In the genomic region with DNA sequence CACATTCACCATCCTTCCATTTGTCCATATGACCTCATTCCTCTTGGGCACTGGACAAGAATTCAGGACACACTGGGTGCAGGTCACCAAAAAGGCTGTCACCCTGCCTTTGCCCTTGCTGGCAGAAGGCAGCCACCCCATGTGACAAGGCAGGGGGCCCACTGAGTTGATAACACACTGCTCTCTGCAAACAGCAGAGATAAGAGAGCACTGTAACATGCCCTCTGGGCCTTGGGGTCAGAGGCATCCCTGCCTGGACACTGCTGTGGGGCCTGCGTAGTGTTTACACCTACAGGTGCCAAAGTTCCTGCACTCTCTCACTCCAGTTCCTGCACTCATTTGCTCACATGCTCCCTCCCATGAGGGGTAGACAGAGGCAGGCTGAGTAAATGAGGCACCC, we compare ENCODE assay signal across 16 cellular contexts.
DNase-seq lines count a peak whose midpoint lies in the region; ATAC-seq and TF ChIP-seq lines count a peak whose summit lies in the region.
"Had no signal": no experiment of that assay in that cellular context is flagged by ENCODE, and none has a peak within 500 bp of the region (broad histone marks: within the 10 kb centered on the region; RNA-seq: fewer than 3 reads in every experiment).

No MANE protein-coding gene starts in this region.

- H3K79me2 ChIP-seq in trophoblast cell (ENCODE audit: control insufficient read depth, insufficient read depth, low read length, poor library complexity): no peaks in the 10 kb centered on the region

- peak; percentile 63 for ATAC-seq in left lobe of liver
- ATAC-seq in mucosa of descending colon: no peak
- ATAC-seq: CD8-positive, alpha-beta T cell; GM23338 had no signal

- no peak overlapping the region for H3K18ac ChIP-seq in trophoblast cell (ENCODE audit: low read length)

- H3K4me2 ChIP-seq in trophoblast cell (ENCODE audit: low read length): no peak overlapping the region
- H3K4me2 ChIP-seq: BLaER1 treated with 17β-estradiol and CSF1 and Interleukin-3, amounts not matched to agents 10 nM and 100 nM; GM23338 had no signal

- H3K27ac Mint-ChIP-seq in Caco-2 (ENCODE audit: unreplicated experiment): no peak overlapping the region
- H3K27ac Mint-ChIP-seq: B cell; CD8-positive, alpha-beta T cell; GM23338 had no signal

- no peak overlapping the region for H4K12ac ChIP-seq in trophoblast cell (ENCODE audit: low read depth, low read length)

- no TSS peak for BruUV-seq in Caco-2 (replicated peaks; lab: Mats Ljungman, UMichigan)

- no peak overlapping the region for H3K23ac ChIP-seq in trophoblast cell (ENCODE audit: low read length)

- no peaks in the 10 kb centered on the region for H3K27me3 Mint-ChIP-seq in Caco-2 (ENCODE audit: insufficient read depth, unreplicated experiment)
- H3K27me3 Mint-ChIP-seq: B cell had no signal

- TF ChIP-seq CTCF in Caco-2 (IDR thresholded peaks at IDR 0.05; ENCODE audit: insufficient read depth in 1 of 2, low read depth in 1 of 2, low read length in 1 of 2, severe bottlenecking in 1 of 2, unreplicated experiment in 1 of 2) (no peak), mucosa of descending colon (IDR thresholded peaks at IDR 0.05) (no peak)

- no peaks in the 10 kb centered on the region for H3K27me3 ChIP-seq in Caco-2 (replicated peaks; ENCODE audit: control insufficient read depth, insufficient read depth, low read length)
- H3K27me3 ChIP-seq in trophoblast cell (ENCODE audit: insufficient read depth, low read length): no peaks in the 10 kb centered on the region
- H3K27me3 ChIP-seq: BLaER1 treated with 17β-estradiol and CSF1 and Interleukin-3, amounts not matched to agents 10 nM and 100 nM had no signal

- CTCF ChIA-PET in Caco-2 (lab: Charles Lee): no interaction called here

- H3K36me3 Mint-ChIP-seq in Caco-2 (ENCODE audit: insufficient read depth, unreplicated experiment): no peaks in the 10 kb centered on the region
- H3K36me3 Mint-ChIP-seq: CD8-positive, alpha-beta T cell had no signal

- no peaks in the 10 kb centered on the region for H3K36me3 ChIP-seq in Caco-2 (ENCODE audit: control insufficient read depth, insufficient read depth, low read length)
- H3K36me3 ChIP-seq in trophoblast cell (ENCODE audit: control insufficient read depth in 1 of 2, insufficient read depth in 2 of 2, low read length in 2 of 2): no peaks in the 10 kb centered on the region
- H3K36me3 ChIP-seq in mucosa of descending colon (ENCODE audit: low read depth): no peaks in the 10 kb centered on the region
- H3K36me3 ChIP-seq: BLaER1 treated with 17β-estradiol and CSF1 and Interleukin-3, amounts not matched to agents 10 nM and 100 nM had no signal

- no peak overlapping the region for H3K14ac ChIP-seq in trophoblast cell (ENCODE audit: low read length)

- H4K91ac ChIP-seq in trophoblast cell (ENCODE audit: low read depth, low read length): no peak overlapping the region

- H3K4ac ChIP-seq in trophoblast cell (ENCODE audit: low read depth, low read length): no peak overlapping the region

- POLR2A ChIA-PET in Caco-2 (lab: Charles Lee): no interaction called here

- no peak overlapping the region for H2AFZ ChIP-seq in trophoblast cell (ENCODE audit: insufficient read depth, low read length, poor library complexity)
- H2AFZ ChIP-seq: GM23338 had no signal

- no peaks in the 10 kb centered on the region for H3K4me1 Mint-ChIP-seq in Caco-2 (ENCODE audit: low read depth, unreplicated experiment)
- H3K4me1 Mint-ChIP-seq: B cell, GM23338 had no signal

- no peak overlapping the region for H2BK120ac ChIP-seq in trophoblast cell (ENCODE audit: insufficient read depth, low read length, poor library complexity)

- no peak overlapping the region for H2BK5ac ChIP-seq in trophoblast cell (ENCODE audit: low read depth, low read length, poor library complexity)

- H3K4me1 ChIP-seq in Caco-2 (no peaks in the 10 kb centered on the region), trophoblast cell (ENCODE audit: control insufficient read depth in 1 of 2, insufficient read depth in 2 of 2, low read length in 2 of 2) (peaks cover 0 to 4% of the 10 kb centered on the region in 2 experiments), mucosa of descending colon (ENCODE audit: low read depth) (no peaks in the 10 kb centered on the region)

- no peak overlapping the region for H2BK12ac ChIP-seq in trophoblast cell (ENCODE audit: low read length)

- peak overlapping the region; percentile 59 for H3K9ac ChIP-seq in trophoblast cell (ENCODE audit: low read length)
- H3K9ac ChIP-seq: BLaER1 treated with 17β-estradiol and CSF1 and Interleukin-3, amounts not matched to agents 10 nM and 100 nM had no signal

- H4K8ac ChIP-seq in trophoblast cell (ENCODE audit: low read depth, low read length): no peak overlapping the region

- no peaks in the 10 kb centered on the region for H3K9me3 ChIP-seq in Caco-2
- peaks cover 3% of the 10 kb centered on the region for H3K9me3 ChIP-seq in trophoblast cell (ENCODE audit: insufficient read depth, low read depth, low read length)
- peaks cover 30% of the 10 kb centered on the region for H3K9me3 ChIP-seq in mucosa of descending colon

- H3K27ac ChIP-seq in trophoblast cell (ENCODE audit: low read depth, low read length): no peak overlapping the region
- H3K27ac ChIP-seq: BLaER1 treated with 17β-estradiol and CSF1 and Interleukin-3, amounts not matched to agents 10 nM and 100 nM had no signal

- no peak overlapping the region for H2AK5ac ChIP-seq in trophoblast cell (ENCODE audit: low read length)

- no peak overlapping the region for H3K4me3 Mint-ChIP-seq in Caco-2 (ENCODE audit: unreplicated experiment)
- H3K4me3 Mint-ChIP-seq: B cell; CD8-positive, alpha-beta T cell; GM23338 had no signal

- DNase-seq in Caco-2 (peak; percentile 6 to 23), HuH-7.5 (ENCODE audit: low spot score) (peak; percentile 8), left lobe of liver (ENCODE audit: low spot score) (peak; percentile 47), trophoblast cell (no peak), NCI-H345 (lab: John Stamatoyannopoulos, UW) (no peak), mucosa of descending colon (no peak)
- DNase-seq: CD8-positive, alpha-beta T cell; DMS 273 treated with DMSO at 0.1 percent for 48 hours; DMS53; DND-41; EL; HCEC 1CT; IMR-90 had no signal

- H3K4me3 ChIP-seq in Caco-2 (ENCODE audit: low read depth, low read length) (no peak overlapping the region), trophoblast cell (ENCODE audit: low read depth, low read length) (no peak overlapping the region), mucosa of descending colon (no peak overlapping the region)
- H3K4me3 ChIP-seq: BLaER1 treated with 17β-estradiol and CSF1 and Interleukin-3, amounts not matched to agents 10 nM and 100 nM; GM23338 had no signal

- no CpG with 5 or more reads among the region's 1 CpG for WGBS in trophoblast cell (ENCODE audit: extremely low coverage, insufficient coverage, insufficient read length)

- intact Hi-C loops in Caco-2 (cut with micrococcal nuclease; ENCODE audit: unreplicated experiment) (no loop called here), mucosa of descending colon (cut with DNase I, micrococcal nuclease) (no loop called here)

- H3K9me3 Mint-ChIP-seq in Caco-2 (ENCODE audit: unreplicated experiment): peaks cover 10% of the 10 kb centered on the region

- H3K79me1 ChIP-seq in trophoblast cell (ENCODE audit: low read length): no peaks in the 10 kb centered on the region

Comparison
In these comparisons a context has a peak if more than half of its experiments do, and no peak if none do; other contexts are left out.
1. DNase-seq: peak in Caco-2 (2 of 2), HuH-7.5 (single experiment) and left lobe of liver (single experiment); none in trophoblast cell (0 of 2), NCI-H345 (single experiment) and mucosa of descending colon (0 of 3).